Comparison of ENCODE assay signal across 26 cellular contexts in genomic region chr17:76019830-76020467, GRCh38. TPM values are rescaled to one million over a fixed set of nuclear protein-coding genes. Genes with fewer than 3 reads are reported as not detected.
DNase-seq lines count a peak whose midpoint lies in the region; FAIRE-seq and TF ChIP-seq lines count a peak whose summit lies in the region.
"Had no signal": no experiment of that assay in that cellular context is flagged by ENCODE, and none has a peak within 500 bp of the region (broad histone marks: within the 10 kb centered on the region; RNA-seq: fewer than 3 reads in every experiment).

No MANE protein-coding gene starts in this region.

- TF ChIP-seq POLR2A in H1 (IDR thresholded peaks at IDR 0.05; ENCODE audit: control extremely low read depth in 1 of 2, low read depth in 2 of 2, low read length in 2 of 2), result no peak

- 80% methylated on average over 6 of the region's 6 CpGs; no CpG with 5 or more reads in 1 of the 2 experiments for WGBS in H1 (ENCODE audit: extremely low coverage in 1 of 2, insufficient coverage in 1 of 2, insufficient read length in 1 of 2, insufficient replicate concordance in 2 of 2, low coverage in 1 of 2, low lambda C conversion rate in 2 of 2, missing lambda C conversion rate in 1 of 2), 2 experiments

- H2BK120ac ChIP-seq in H1 (replicated peaks; ENCODE audit: low read depth, low read length), result no peak overlapping the region

- no peak overlapping the region for H4K8ac ChIP-seq in H1 (ENCODE audit: extremely low read depth, insufficient read depth, low read length)

- peaks cover 49% of the 10 kb centered on the region for H3K4me1 ChIP-seq in BLaER1
- no peaks in the 10 kb centered on the region for H3K4me1 ChIP-seq in H1 (replicated peaks in 1 of 4; ENCODE audit: control insufficient read depth in 3 of 4, insufficient read depth in 4 of 4, low read length in 3 of 4)
- H3K4me1 ChIP-seq: heart right ventricle, uterus had no signal

- H3K27ac ChIP-seq in BLaER1 (no peak overlapping the region), H1 (ENCODE audit: low read depth, low read length) (no peak overlapping the region)
- H3K27ac ChIP-seq: heart right ventricle, spleen, stomach, uterus had no signal

- H2BK5ac ChIP-seq in H1 (ENCODE audit: low read depth, low read length), result no peak overlapping the region

- H3K4me3 ChIP-seq in BLaER1 (no peak overlapping the region), H7 (ENCODE audit: insufficient read depth, low read depth, low read length) (no peak overlapping the region), H1 (ENCODE audit: extremely low read depth in 1 of 4, insufficient read depth in 2 of 4, low read depth in 3 of 4, low read length in 4 of 4) (no peak overlapping the region)
- H3K4me3 ChIP-seq: heart right ventricle, spleen, stomach, uterus had no signal

- H2BK20ac ChIP-seq in H1 (ENCODE audit: low read length), result 0 out of 2 replicates have a peak overlapping the region, but pooled peaks have one; percentile 48

- DNase-seq in H7 (peak; percentile 33), H1 (ENCODE audit: low read depth in 1 of 2, low spot score in 2 of 2) (no peak), islet precursor cell (no peak), AG20443 (ENCODE audit: low spot score) (no peak)
- no peak for DNase-seq in activated T-cell treated with anti-CD3 and anti-CD28 coated beads, Interleukin-2, amount 50 U/mL, for 48 hours
- DNase-seq: activated CD4-positive, alpha-beta memory T cell treated with anti-CD3 and anti-CD28 coated beads, Interleukin-2, amount 10 ng/mL, durations not matched to agents 7 days and 5 days; activated CD8-positive, alpha-beta memory T cell treated with anti-CD3 and anti-CD28 coated beads, Interleukin-2, amount 50 U/mL, for 4 hours; activated naive CD4-positive, alpha-beta T cell treated with anti-CD3 and anti-CD28 coated beads, Interleukin-2, amount 50 U/mL, for 16 hours; BE2C; heart right ventricle; KBM-7; kidney; left ventricle myocardium superior; NCI-H1092 treated with DMSO at 0.1 percent for 48 hours; NCI-H187; NCI-H2171 treated with DMSO at 0.1 percent for 48 hours; NCI-H510A treated with DMSO at 0.1 percent for 48 hours; PC-3; spleen; stimulated activated CD4-positive, alpha-beta T cell treated with anti-CD3 and anti-CD28 coated beads, Interleukin-2, amount 100 ng/mL, for 24 hours; stomach; uterus had no signal

- no peak overlapping the region for H3K14ac ChIP-seq in H1 (ENCODE audit: insufficient read length)

- no peaks in the 10 kb centered on the region for H3K79me2 ChIP-seq in H1 (ENCODE audit: control insufficient read depth in 1 of 2, insufficient read depth in 2 of 2, low read length in 2 of 2)

- no peak overlapping the region for H2AK5ac ChIP-seq in H1 (ENCODE audit: low read depth, low read length)

- 0 out of 2 replicates have a peak overlapping the region, but pooled peaks have one; percentile 46 for H2BK15ac ChIP-seq in H1 (ENCODE audit: low read length)

- no peak overlapping the region for H3K9ac ChIP-seq in BLaER1
- H3K9ac ChIP-seq in H1 (replicated peaks in 1 of 4; ENCODE audit: extremely low read depth in 1 of 4, low read depth in 3 of 4, low read length in 3 of 4), result no peak overlapping the region

- no peak overlapping the region for H2BK12ac ChIP-seq in H1 (ENCODE audit: low read depth, low read length)

- no peaks in the 10 kb centered on the region for H3K23me2 ChIP-seq in H1 (ENCODE audit: low read depth, low read length)

- no peak overlapping the region for H3K4ac ChIP-seq in H1 (replicated peaks; ENCODE audit: insufficient read length, low read depth, low read length)

- H3K18ac ChIP-seq in H1 (ENCODE audit: extremely low read depth, low read length), result no peak overlapping the region

- no peaks in the 10 kb centered on the region for H3K36me3 ChIP-seq in BLaER1
- no peaks in the 10 kb centered on the region for H3K36me3 ChIP-seq in H7 (replicated peaks; ENCODE audit: control insufficient read depth, insufficient read depth, low read length)
- no peaks in the 10 kb centered on the region for H3K36me3 ChIP-seq in H1 (ENCODE audit: control insufficient read depth in 2 of 4, insufficient read depth in 4 of 4, low read length in 3 of 4)
- H3K36me3 ChIP-seq: BE2C, heart right ventricle, spleen, uterus had no signal

- no peaks in the 10 kb centered on the region for H3K9me3 ChIP-seq in BLaER1
- no peaks in the 10 kb centered on the region for H3K9me3 ChIP-seq in H1 (ENCODE audit: insufficient read depth in 2 of 2, low read depth in 1 of 2, low read length in 1 of 2)
- H3K9me3 ChIP-seq: BE2C, heart right ventricle, spleen, stomach, uterus had no signal

- no peaks in the 10 kb centered on the region for H4K20me1 ChIP-seq in BLaER1
- no peaks in the 10 kb centered on the region for H4K20me1 ChIP-seq in H1 (replicated peaks in 1 of 2; ENCODE audit: control insufficient read depth in 1 of 2, insufficient read depth in 2 of 2, low read length in 2 of 2)

- no peak for TF ChIP-seq EP300 in H1 (IDR thresholded peaks at IDR 0.05; ENCODE audit: borderline replicate concordance in 1 of 2, low read depth in 2 of 2, low read length in 2 of 2)

- POLR2A ChIA-PET in H1 (lab: Charles Lee; ENCODE audit: partially characterized antibody), result interaction anchor here (0.9 to 1.9 kb wide), 3 partner anchors 9 to 14 kb away, joined by 3 to 6 read pairs (median 4); no protein-coding TSS in a partner anchor

- H4K5ac ChIP-seq in H1 (ENCODE audit: insufficient read length, low read depth, low read length), result no peak overlapping the region

- H3K27me3 ChIP-seq in BLaER1 (no peaks in the 10 kb centered on the region), H7 (ENCODE audit: control insufficient read depth, insufficient read depth, low read length) (no peaks in the 10 kb centered on the region), H1 (replicated peaks in 1 of 4; ENCODE audit: control insufficient read depth in 3 of 4, extremely low read depth in 1 of 4, insufficient read depth in 3 of 4, low read length in 3 of 4) (no peaks in the 10 kb centered on the region)
- H3K27me3 ChIP-seq: BE2C, uterus had no signal

- H3K23ac ChIP-seq in H1 (ENCODE audit: insufficient read length), result no peak overlapping the region

- peak overlapping the region; percentile 42; the same call in 1 of the 2 replicates for H3K4me2 ChIP-seq in BLaER1
- no peak overlapping the region for H3K4me2 ChIP-seq in H1 (ENCODE audit: insufficient read depth in 1 of 2, low read depth in 2 of 2, low read length in 2 of 2)

- H3K56ac ChIP-seq in H1 (replicated peaks; ENCODE audit: insufficient read length, low read depth, low read length), result no peak overlapping the region

- CTCF ChIA-PET in H1 (lab: Charles Lee; ENCODE audit: partially characterized antibody), result interaction anchor here (0.6 to 32.0 kb wide), 14 partner anchors 9 to 350 kb away, joined by 3 to 885 read pairs (median 3); partner anchors contain the start of genes CDK3, MRPL38 and TRIM65

- no peaks in the 10 kb centered on the region for H3K79me1 ChIP-seq in H1 (ENCODE audit: low read depth, low read length)

- TF ChIP-seq RAD21 in H1 (IDR thresholded peaks at IDR 0.05 in 1 of 2, conservative IDR thresholded peaks at IDR 0.05 in 1 of 2; ENCODE audit: low read depth in 2 of 2, low read length in 2 of 2), result no peak

- peak; percentile 42 for FAIRE-seq in H1 (lab: Jason Lieb, UNC)
- FAIRE-seq: frontal cortex, H54, kidney had no signal

- TF ChIP-seq CTCF in H1 (IDR thresholded peaks at IDR 0.05; ENCODE audit: control extremely low read depth in 1 of 3, insufficient read depth in 1 of 3, low read depth in 1 of 3, low read length in 3 of 3), result no peak

- no peak overlapping the region for H2AFZ ChIP-seq in H1 (ENCODE audit: low read length)

- H4K91ac ChIP-seq in H1 (replicated peaks; ENCODE audit: insufficient read length, low read length), result no peak overlapping the region

RNA-seq across cellular contexts. Expression of gene EVPL, which starts 7.2 kb away (rescaled TPM):
- 0.26 TPM in 1 of 2 replicates, not detected in the other for total RNA-seq in H7 (2014; rRNA removed; shearing (Covaris generic))
- total RNA-seq in H1 (2021; fragmentation: NEBNext Ultra II Directional; extraction: Animal tissue kit (Norgen Biotek cat#: 25700)), result 0.75 and 0.99 TPM in 2 replicates
- 0.20 and 0.35 TPM in 2 replicates for polyA plus RNA-seq in H1 (2011; rRNA removed)
- polyA plus RNA-seq in H1 (2011; cell fraction: cytosol; rRNA removed), result 0.25 TPM
- polyA plus RNA-seq in H1 (2011; cell fraction: nucleus; rRNA removed), result 0.98 TPM
- 0.30 to 0.69 TPM (median 0.51 TPM) in 4 replicates for polyA plus RNA-seq in H1 (2012, experiment 1 of 2)
- 0.20 TPM for polyA plus RNA-seq in H1 (2012, experiment 2 of 2)
- 0.55 TPM for polyA plus RNA-seq in H1 (2013, experiment 1 of 2)
- 0.40 TPM for polyA plus RNA-seq in H1 (2013, experiment 2 of 2)
- polyA minus RNA-seq in H1 (2011; rRNA and poly(A)+ RNA removed), result 0.06 and 0.12 TPM in 2 replicates
- polyA minus RNA-seq in H1 (2011; cell fraction: cytosol; rRNA and poly(A)+ RNA removed), result 0.88 TPM
- polyA minus RNA-seq in H1 (2011; cell fraction: nucleus; rRNA and poly(A)+ RNA removed), result 0.30 TPM
- total RNA-seq: activated CD4-positive, alpha-beta memory T cell treated with anti-CD3 and anti-CD28 coated beads, Interleukin-2, amount 10 ng/mL, durations not matched to agents 7 days and 5 days; chondrocyte; frontal cortex had no signal

RNA-seq across cellular contexts. Expression of gene CDK3, which starts 19.3 kb away (rescaled TPM):
- total RNA-seq in H7 (2014; rRNA removed; shearing (Covaris generic)), result 4.3 and 6.7 TPM in 2 replicates
- total RNA-seq in H1 (2021; fragmentation: NEBNext Ultra II Directional; extraction: Animal tissue kit (Norgen Biotek cat#: 25700)), result 7.4 and 10.0 TPM in 2 replicates
- 14.6 and 20.1 TPM in 2 replicates for polyA plus RNA-seq in H1 (2011; rRNA removed)
- polyA plus RNA-seq in H1 (2011; cell fraction: cytosol; rRNA removed), result 20.6 TPM
- polyA plus RNA-seq in H1 (2011; cell fraction: nucleus; rRNA removed), result 80.0 TPM
- 13.7 to 20.1 TPM (median 15.9 TPM) in 4 replicates for polyA plus RNA-seq in H1 (2012, experiment 1 of 2)
- polyA plus RNA-seq in H1 (2012, experiment 2 of 2), result 6.3 TPM
- polyA plus RNA-seq in H1 (2013, experiment 1 of 2), result 9.5 TPM
- 8.7 TPM for polyA plus RNA-seq in H1 (2013, experiment 2 of 2)
- 3.3 and 4.3 TPM in 2 replicates for polyA minus RNA-seq in H1 (2011; rRNA and poly(A)+ RNA removed)
- polyA minus RNA-seq in H1 (2011; cell fraction: cytosol; rRNA and poly(A)+ RNA removed), result 0.88 TPM
- 5.2 TPM for polyA minus RNA-seq in H1 (2011; cell fraction: nucleus; rRNA and poly(A)+ RNA removed)

RNA-seq across cellular contexts. Expression of gene TEN1, which starts 40.9 kb away (rescaled TPM):
- 12.5 and 16.9 TPM in 2 replicates for total RNA-seq in H7 (2014; rRNA removed; shearing (Covaris generic))
- 15.9 and 17.6 TPM in 2 replicates for total RNA-seq in H1 (2021; fragmentation: NEBNext Ultra II Directional; extraction: Animal tissue kit (Norgen Biotek cat#: 25700))
- 18.7 and 24.5 TPM in 2 replicates for polyA plus RNA-seq in H1 (2011; rRNA removed)
- polyA plus RNA-seq in H1 (2011; cell fraction: cytosol; rRNA removed), result 27.9 TPM
- polyA plus RNA-seq in H1 (2011; cell fraction: nucleus; rRNA removed), result 56.7 TPM
- polyA plus RNA-seq in H1 (2012, experiment 1 of 2), result 18.1 to 21.7 TPM (median 18.9 TPM) in 4 replicates
- 19.7 TPM for polyA plus RNA-seq in H1 (2012, experiment 2 of 2)
- 16.5 TPM for polyA plus RNA-seq in H1 (2013, experiment 1 of 2)
- 15.2 TPM for polyA plus RNA-seq in H1 (2013, experiment 2 of 2)
- polyA minus RNA-seq in H1 (2011; rRNA and poly(A)+ RNA removed), result 8.7 and 12.2 TPM in 2 replicates
- 6.6 TPM for polyA minus RNA-seq in H1 (2011; cell fraction: cytosol; rRNA and poly(A)+ RNA removed)
- 5.1 TPM for polyA minus RNA-seq in H1 (2011; cell fraction: nucleus; rRNA and poly(A)+ RNA removed)

RNA-seq across cellular contexts. Expression of gene ACOX1, which starts 41.0 kb away (rescaled TPM):
- total RNA-seq in H7 (2014; rRNA removed; shearing (Covaris generic)), result 35.1 and 38.3 TPM in 2 replicates
- total RNA-seq in H1 (2021; fragmentation: NEBNext Ultra II Directional; extraction: Animal tissue kit (Norgen Biotek cat#: 25700)), result 27.4 and 30.4 TPM in 2 replicates
- 10.2 and 10.5 TPM in 2 replicates for polyA plus RNA-seq in H1 (2011; rRNA removed)
- polyA plus RNA-seq in H1 (2011; cell fraction: cytosol; rRNA removed), result 11.3 TPM
- 20.2 TPM for polyA plus RNA-seq in H1 (2011; cell fraction: nucleus; rRNA removed)
- polyA plus RNA-seq in H1 (2012, experiment 1 of 2), result 14.7 to 17.4 TPM (median 15.9 TPM) in 4 replicates
- 3.5 TPM for polyA plus RNA-seq in H1 (2012, experiment 2 of 2)
- 8.5 TPM for polyA plus RNA-seq in H1 (2013, experiment 1 of 2)
- 7.3 TPM for polyA plus RNA-seq in H1 (2013, experiment 2 of 2)
- polyA minus RNA-seq in H1 (2011; rRNA and poly(A)+ RNA removed), result 70.0 and 84.0 TPM in 2 replicates
- polyA minus RNA-seq in H1 (2011; cell fraction: cytosol; rRNA and poly(A)+ RNA removed), result 61.4 TPM
- 33.9 TPM for polyA minus RNA-seq in H1 (2011; cell fraction: nucleus; rRNA and poly(A)+ RNA removed)

RNA-seq across cellular contexts. Expression of gene SRP68, which starts 52.4 kb away (rescaled TPM):
- 31.4 and 33.4 TPM in 2 replicates for total RNA-seq in H7 (2014; rRNA removed; shearing (Covaris generic))
- total RNA-seq in H1 (2021; fragmentation: NEBNext Ultra II Directional; extraction: Animal tissue kit (Norgen Biotek cat#: 25700)), result 83.5 and 84.6 TPM in 2 replicates
- polyA plus RNA-seq in H1 (2011; rRNA removed), result 50.0 and 57.7 TPM in 2 replicates
- 60.9 TPM for polyA plus RNA-seq in H1 (2011; cell fraction: cytosol; rRNA removed)
- polyA plus RNA-seq in H1 (2011; cell fraction: nucleus; rRNA removed), result 48.2 TPM
- polyA plus RNA-seq in H1 (2012, experiment 1 of 2), result 70.6 to 85.2 TPM (median 74.1 TPM) in 4 replicates
- polyA plus RNA-seq in H1 (2012, experiment 2 of 2), result 17.8 TPM
- 46.0 TPM for polyA plus RNA-seq in H1 (2013, experiment 1 of 2)
- 46.1 TPM for polyA plus RNA-seq in H1 (2013, experiment 2 of 2)
- 61.8 and 68.0 TPM in 2 replicates for polyA minus RNA-seq in H1 (2011; rRNA and poly(A)+ RNA removed)
- polyA minus RNA-seq in H1 (2011; cell fraction: cytosol; rRNA and poly(A)+ RNA removed), result 37.0 TPM
- 33.6 TPM for polyA minus RNA-seq in H1 (2011; cell fraction: nucleus; rRNA and poly(A)+ RNA removed)
